In genomic region chr16:54942353-54942943, GRCh38 we compare ENCODE assay signal across 27 cellular contexts. TPM values are rescaled to one million over a fixed set of nuclear protein-coding genes. Genes with fewer than 3 reads are reported as not detected.
"Had no signal": no experiment of that assay in that cellular context is flagged by ENCODE, and none has a peak within 500 bp of the region (broad histone marks: within the 10 kb centered on the region; RNA-seq: fewer than 3 reads in every experiment).

No MANE protein-coding gene starts in this region.

- H3K4me3 ChIP-seq: esophagus squamous epithelium, gastroesophageal sphincter, tibial nerve had no signal

- DNase-seq: activated CD8-positive, alpha-beta memory T cell treated with anti-CD3 and anti-CD28 coated beads for 24 hours; activated CD8-positive, alpha-beta memory T cell treated with anti-CD3 and anti-CD28 coated beads, Interleukin-2, amount 50 U/mL, for 4 hours; activated T-cell treated with anti-CD3 and anti-CD28 coated beads, Interleukin-2, amount 50 U/mL, for 24 hours; aorta; caudate nucleus; effector memory CD8-positive, alpha-beta T cell; esophagus squamous epithelium; hypothalamus; left cardiac atrium; nephron progenitor cell; occipital lobe; posterior cingulate gyrus; small intestine; stimulated activated CD4-positive, alpha-beta T cell treated with anti-CD3 and anti-CD28 coated beads, Interleukin-2, amount 100 ng/mL, for 24 hours; stimulated activated naive CD8-positive, alpha-beta T cell treated with anti-CD3 and anti-CD28 coated beads, Interleukin-15, amount 100 ng/mL, for 72 hours; T1000 had no signal

- H3K4me1 Mint-ChIP-seq: activated T-helper 17 cell treated with anti-CD3 and anti-CD28 coated beads, Interleukin-2, amount 50 U/mL, for 72 hours; nephron progenitor cell; stimulated activated effector memory CD8-positive, alpha-beta T cell treated with anti-CD3 and anti-CD28 coated beads, Interleukin-12 subunit alpha, Interleukin-12 subunit beta, amount 100 ng/mL, for 72 hours had no signal

- H3K9me3 ChIP-seq: esophagus squamous epithelium, gastroesophageal sphincter, tibial nerve had no signal

- H3K36me3 Mint-ChIP-seq: stimulated activated effector memory CD8-positive, alpha-beta T cell treated with anti-CD3 and anti-CD28 coated beads, Interleukin-12 subunit alpha, Interleukin-12 subunit beta, amount 100 ng/mL, for 72 hours; WTC11 had no signal

- H3K4me3 Mint-ChIP-seq: activated T-cell treated with anti-CD3 and anti-CD28 coated beads, Interleukin-2, amount 50 U/mL, for 24 hours; activated T-helper 17 cell treated with anti-CD3 and anti-CD28 coated beads, Interleukin-2, amount 50 U/mL, for 72 hours; brain; effector memory CD8-positive, alpha-beta T cell; nephron progenitor cell; stimulated activated effector memory CD8-positive, alpha-beta T cell treated with anti-CD3 and anti-CD28 coated beads, Interleukin-12 subunit alpha, Interleukin-12 subunit beta, amount 100 ng/mL, for 72 hours; stimulated activated naive CD8-positive, alpha-beta T cell treated with anti-CD3 and anti-CD28 coated beads, Interleukin-15, amount 100 ng/mL, for 72 hours; WTC11 had no signal

- H3K27ac ChIP-seq: esophagus squamous epithelium, gastroesophageal sphincter, tibial nerve had no signal

- H3K36me3 ChIP-seq: gastroesophageal sphincter, tibial nerve had no signal

- FAIRE-seq: colon, islet of Langerhans, small intestine had no signal

- H3K9me3 Mint-ChIP-seq: activated naive CD4-positive, alpha-beta T cell treated with anti-CD3 and anti-CD28 coated beads, Interleukin-2, amount 50 U/mL, for 72 hours; activated T-cell treated with anti-CD3 and anti-CD28 coated beads, Interleukin-2, amount 50 U/mL, for 24 hours; activated T-helper 17 cell treated with anti-CD3 and anti-CD28 coated beads, Interleukin-2, amount 50 U/mL, for 72 hours; effector memory CD8-positive, alpha-beta T cell; stimulated activated effector memory CD8-positive, alpha-beta T cell treated with anti-CD3 and anti-CD28 coated beads, Interleukin-12 subunit alpha, Interleukin-12 subunit beta, amount 100 ng/mL, for 72 hours; stimulated activated naive CD8-positive, alpha-beta T cell treated with anti-CD3 and anti-CD28 coated beads, Interleukin-15, amount 100 ng/mL, for 72 hours; WTC11 had no signal

- ATAC-seq: activated naive CD4-positive, alpha-beta T cell treated with anti-CD3 and anti-CD28 coated beads, Interleukin-2, amount 50 U/mL, for 72 hours; activated T-helper 17 cell treated with anti-CD3 and anti-CD28 coated beads, Interleukin-2, amount 50 U/mL, for 72 hours; effector memory CD8-positive, alpha-beta T cell; gastroesophageal sphincter; left cardiac atrium; sciatic nerve; stimulated activated effector memory CD8-positive, alpha-beta T cell treated with anti-CD3 and anti-CD28 coated beads, Interleukin-12 subunit alpha, Interleukin-12 subunit beta, amount 100 ng/mL, for 72 hours; stimulated activated naive CD8-positive, alpha-beta T cell treated with anti-CD3 and anti-CD28 coated beads, Interleukin-15, amount 100 ng/mL, for 72 hours; WTC11 had no signal

- H3K27ac Mint-ChIP-seq: activated naive CD4-positive, alpha-beta T cell treated with anti-CD3 and anti-CD28 coated beads, Interleukin-2, amount 50 U/mL, for 72 hours; activated T-cell treated with anti-CD3 and anti-CD28 coated beads, Interleukin-2, amount 50 U/mL, for 24 hours; activated T-helper 17 cell treated with anti-CD3 and anti-CD28 coated beads, Interleukin-2, amount 50 U/mL, for 72 hours; brain; effector memory CD8-positive, alpha-beta T cell; nephron progenitor cell; stimulated activated effector memory CD8-positive, alpha-beta T cell treated with anti-CD3 and anti-CD28 coated beads, Interleukin-12 subunit alpha, Interleukin-12 subunit beta, amount 100 ng/mL, for 72 hours; stimulated activated naive CD8-positive, alpha-beta T cell treated with anti-CD3 and anti-CD28 coated beads, Interleukin-15, amount 100 ng/mL, for 72 hours; WTC11 had no signal

RNA-seq across cellular contexts. Expression of gene IRX5, which starts 11.8 kb away (rescaled TPM):
- total RNA-seq: activated naive CD4-positive, alpha-beta T cell treated with anti-CD3 and anti-CD28 coated beads, Interleukin-2, amount 50 U/mL, for 72 hours; liver; tibial nerve had no signal
- polyA plus RNA-seq: liver had no signal
